ENCODE assay signal across 20 cellular contexts in the genomic region with DNA sequence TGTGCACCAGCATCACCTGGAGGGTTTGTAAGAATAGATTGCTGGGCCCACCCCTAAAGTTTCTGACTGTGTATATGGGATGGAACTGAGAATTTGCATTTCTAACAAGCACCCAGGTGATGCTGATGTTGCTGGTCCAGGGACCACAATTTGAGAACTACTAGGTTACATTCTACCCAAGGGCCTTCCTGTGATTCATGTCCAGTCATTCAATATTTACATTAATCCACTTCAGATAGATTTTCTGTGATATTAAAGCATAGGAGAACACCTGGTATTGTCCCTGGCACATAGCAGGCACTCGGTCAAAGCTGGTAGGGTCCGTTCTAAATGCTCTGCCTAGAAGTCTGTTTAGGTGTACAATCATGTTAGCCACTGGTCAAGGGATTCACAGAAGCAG. TPM values are rescaled to one million over a fixed set of nuclear protein-coding genes. Genes with fewer than 3 reads are reported as not detected.
DNase-seq lines count a peak whose midpoint lies in the region; ATAC-seq, FAIRE-seq and TF ChIP-seq lines count a peak whose summit lies in the region.
"Had no signal": no experiment of that assay in that cellular context is flagged by ENCODE, and none has a peak within 500 bp of the region (broad histone marks: within the 10 kb centered on the region; RNA-seq: fewer than 3 reads in every experiment).

No MANE protein-coding gene starts in this region.

- FAIRE-seq in bronchial epithelial cell (lab: Jason Lieb, UNC): no peak
- FAIRE-seq: A549, GM12892, GM18507, H54, HTR-8/SVneo had no signal

- POLR2A ChIA-PET in CD8-positive, alpha-beta T cell (lab: Charles Lee): no interaction called here

- H3K4me3 ChIP-seq in bronchial epithelial cell (ENCODE audit: low read depth, low read length): no peak overlapping the region
- no peak overlapping the region for H3K4me3 ChIP-seq in epithelial cell of esophagus (ENCODE audit: low read length)
- H3K4me3 ChIP-seq in Karpas-422 (ENCODE audit: low read length): no peak overlapping the region
- H3K4me3 ChIP-seq in CD8-positive, alpha-beta T cell (ENCODE audit: low read depth, low read length): no peak overlapping the region
- H3K4me3 ChIP-seq: A549, GM23338 had no signal

- no peak overlapping the region for H3K27ac Mint-ChIP-seq in CD8-positive, alpha-beta T cell
- H3K27ac Mint-ChIP-seq: CD4-positive, alpha-beta T cell; GM23338 had no signal

- no peaks in the 10 kb centered on the region for H3K4me1 ChIP-seq in Karpas-422 (ENCODE audit: low read length)
- no peaks in the 10 kb centered on the region for H3K4me1 ChIP-seq in CD8-positive, alpha-beta T cell (ENCODE audit: insufficient read depth, low read length)
- H3K4me1 ChIP-seq: A549 had no signal

- peaks cover 10% of the 10 kb centered on the region for H3K4me1 Mint-ChIP-seq in CD8-positive, alpha-beta T cell (ENCODE audit: low read depth)

- no peak overlapping the region for H3K4me2 ChIP-seq in Karpas-422 (ENCODE audit: low read depth, low read length, poor library complexity, severe bottlenecking)
- H3K4me2 ChIP-seq: A549, GM23338 had no signal

- ATAC-seq in CD8-positive, alpha-beta T cell: no peak
- ATAC-seq: A549 had no signal

- H2AFZ ChIP-seq in Karpas-422 (ENCODE audit: low read length): no peak overlapping the region
- H2AFZ ChIP-seq: GM23338 had no signal

- H3K27me3 ChIP-seq in bronchial epithelial cell (ENCODE audit: control insufficient read depth, insufficient read depth, low read length) (no peaks in the 10 kb centered on the region), Karpas-422 (ENCODE audit: low read length) (no peaks in the 10 kb centered on the region)
- no peaks in the 10 kb centered on the region for H3K27me3 ChIP-seq in CD8-positive, alpha-beta T cell (ENCODE audit: insufficient read depth, low read length)

- H3K9ac ChIP-seq in Karpas-422 (ENCODE audit: low read length): no peak overlapping the region

- H3K36me3 Mint-ChIP-seq in CD8-positive, alpha-beta T cell: no peaks in the 10 kb centered on the region

- H4K20me1 ChIP-seq in Karpas-422 (ENCODE audit: insufficient read depth, low read depth, low read length): no peaks in the 10 kb centered on the region

- H3K79me2 ChIP-seq in Karpas-422 (ENCODE audit: low read length): no peaks in the 10 kb centered on the region

- no peak overlapping the region for H3K27ac ChIP-seq in Karpas-422 (ENCODE audit: low read length)
- no peak overlapping the region for H3K27ac ChIP-seq in CD8-positive, alpha-beta T cell (ENCODE audit: low read depth, low read length)
- H3K27ac ChIP-seq: 22Rv1, A549, C4-2B had no signal

- H3K36me3 ChIP-seq in bronchial epithelial cell (ENCODE audit: control insufficient read depth, insufficient read depth, low read length): no peaks in the 10 kb centered on the region
- H3K36me3 ChIP-seq in Karpas-422 (ENCODE audit: insufficient read depth, low read length): no peaks in the 10 kb centered on the region
- H3K36me3 ChIP-seq in CD8-positive, alpha-beta T cell (ENCODE audit: insufficient read depth, low read length): no peaks in the 10 kb centered on the region

- H3K9me3 Mint-ChIP-seq in CD8-positive, alpha-beta T cell: no peaks in the 10 kb centered on the region
- H3K9me3 Mint-ChIP-seq: CD4-positive, alpha-beta T cell; GM23338 had no signal

- no peaks in the 10 kb centered on the region for H3K27me3 Mint-ChIP-seq in CD8-positive, alpha-beta T cell (ENCODE audit: low read depth)
- H3K27me3 Mint-ChIP-seq: CD4-positive, alpha-beta T cell had no signal

- no peak for TF ChIP-seq CTCF in bronchial epithelial cell (IDR thresholded peaks at IDR 0.05; ENCODE audit: insufficient read depth, low read length, severe bottlenecking)
- TF ChIP-seq CTCF in epithelial cell of esophagus (IDR thresholded peaks at IDR 0.05; ENCODE audit: insufficient read depth, low read depth, low read length, missing control alignments): no peak
- TF ChIP-seq CTCF in CD8-positive, alpha-beta T cell (IDR thresholded peaks at IDR 0.05): no peak

- peak; percentile 59 for DNase-seq in DMS53 (lab: John Stamatoyannopoulos, UW)
- DNase-seq in DMS53 treated with DMSO at 0.1 percent for 48 hours (lab: John Stamatoyannopoulos, UW; ENCODE audit: unreplicated experiment): no peak
- peak; percentile 54 for DNase-seq in bronchial epithelial cell (ENCODE audit: low read depth)
- peak; percentile 19 for DNase-seq in epithelial cell of esophagus (ENCODE audit: low read depth)
- no peak for DNase-seq in Karpas-422
- DNase-seq in T-helper 9 cell: no peak
- no peak for DNase-seq in CD8-positive, alpha-beta T cell
- DNase-seq: AML-193; CD4-positive, alpha-beta T cell; GDM1; HCEC 1CT; IMR-90 had no signal

- intact Hi-C loops in CD8-positive, alpha-beta T cell (cut with DNase I, micrococcal nuclease): no loop called here

- H3K9me3 ChIP-seq in Karpas-422 (ENCODE audit: low read length): no peaks in the 10 kb centered on the region
- H3K9me3 ChIP-seq in CD8-positive, alpha-beta T cell (ENCODE audit: low read length): no peaks in the 10 kb centered on the region
- H3K9me3 ChIP-seq: A549 had no signal

- CTCF ChIA-PET in CD8-positive, alpha-beta T cell (lab: Charles Lee): no interaction called here

- H3K4me3 Mint-ChIP-seq in CD8-positive, alpha-beta T cell: no peak overlapping the region
- H3K4me3 Mint-ChIP-seq: CD4-positive, alpha-beta T cell; GM23338 had no signal

- no peaks in the 10 kb centered on the region for H3K9me2 ChIP-seq in Karpas-422 (replicated peaks; ENCODE audit: insufficient read depth, low read length)

RNA-seq across cellular contexts. Expression of gene XPNPEP2, which starts 19.5 kb away (rescaled TPM):
- total RNA-seq in bronchial epithelial cell: not detected in 2 replicates
- not detected in 2 replicates for total RNA-seq in Karpas-422 (2014; rRNA removed; shearing (Covaris generic); ENCODE audit: low replicate concordance)
- under 1 TPM; 0.22 to 0.24 TPM for total RNA-seq in CD8-positive, alpha-beta T cell
- total RNA-seq: GM23338 had no signal

Comparison
In these comparisons a context has a peak if more than half of its experiments do, and no peak if none do; other contexts are left out.
1. DNase-seq: peak in DMS53 (single experiment), bronchial epithelial cell (single experiment) and epithelial cell of esophagus (single experiment); none in DMS53 treated with DMSO at 0.1 percent for 48 hours (single experiment), Karpas-422 (single experiment), T-helper 9 cell (single experiment) and CD8-positive, alpha-beta T cell (0 of 7).